9 cellular contexts compared by ENCODE assay signal in the genomic region with DNA sequence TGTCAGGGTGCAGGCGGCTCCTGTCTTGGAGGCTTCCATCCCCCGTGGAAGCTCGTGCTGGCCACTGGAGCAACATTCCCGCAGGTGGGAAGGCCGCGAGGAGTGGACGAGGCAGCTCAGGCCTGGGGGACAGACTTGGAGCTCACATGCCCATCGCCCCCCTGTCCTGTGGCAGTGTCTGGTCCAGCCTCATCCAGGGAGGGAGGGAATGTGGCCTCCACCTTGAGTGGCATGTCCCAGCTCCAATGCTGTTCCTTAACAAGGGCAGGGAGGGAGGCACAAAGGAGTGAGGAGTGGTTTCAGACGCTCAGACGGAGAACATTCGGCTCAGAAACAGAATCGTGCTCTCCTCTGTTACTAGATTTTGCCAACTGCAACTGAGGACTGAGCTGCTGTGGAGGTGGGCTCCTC.
DNase-seq lines count a peak whose midpoint lies in the region; ATAC-seq, FAIRE-seq and TF ChIP-seq lines count a peak whose summit lies in the region.
"Had no signal": no experiment of that assay in that cellular context is flagged by ENCODE, and none has a peak within 500 bp of the region (broad histone marks: within the 10 kb centered on the region; RNA-seq: fewer than 3 reads in every experiment).

No MANE protein-coding gene starts in this region.

- H3K4me3 Mint-ChIP-seq in activated naive CD8-positive, alpha-beta T cell treated with anti-CD3 and anti-CD28 coated beads, Interleukin-2, amount 50 U/mL, for 24 hours: peak overlapping the region; percentile 77
- no peak overlapping the region for H3K4me3 Mint-ChIP-seq in progenitor cell of endocrine pancreas (ENCODE audit: low read depth)

- no peaks in the 10 kb centered on the region for H3K9me3 Mint-ChIP-seq in activated naive CD8-positive, alpha-beta T cell treated with anti-CD3 and anti-CD28 coated beads, Interleukin-2, amount 50 U/mL, for 24 hours
- H3K9me3 Mint-ChIP-seq in progenitor cell of endocrine pancreas (ENCODE audit: low read depth): no peaks in the 10 kb centered on the region

- no peak for TF ChIP-seq CTCF in D721Med (IDR thresholded peaks at IDR 0.05; ENCODE audit: insufficient read depth, missing control alignments)
- TF ChIP-seq CTCF in right atrium auricular region (IDR thresholded peaks at IDR 0.05): no peak
- no peak for TF ChIP-seq CTCF in progenitor cell of endocrine pancreas (IDR thresholded peaks at IDR 0.05; ENCODE audit: unreplicated experiment)

- H3K4me3 ChIP-seq in Jurkat, Clone E6-1 (ENCODE audit: low read length): peak overlapping the region; percentile 42
- H3K4me3 ChIP-seq in right atrium auricular region: peak overlapping the region in 1 of 2 donors; percentile 55

- H3K9me3 ChIP-seq in right atrium auricular region: no peaks in the 10 kb centered on the region

- peaks cover 8% of the 10 kb centered on the region for H3K36me3 Mint-ChIP-seq in activated naive CD8-positive, alpha-beta T cell treated with anti-CD3 and anti-CD28 coated beads, Interleukin-2, amount 50 U/mL, for 24 hours (ENCODE audit: low read depth)
- peaks cover 14% of the 10 kb centered on the region for H3K36me3 Mint-ChIP-seq in progenitor cell of endocrine pancreas (ENCODE audit: insufficient read depth)

- no peak for FAIRE-seq in D721Med (lab: Jason Lieb, UNC)
- FAIRE-seq: TTC549 had no signal

- no peaks in the 10 kb centered on the region for H3K36me3 ChIP-seq in right atrium auricular region

- peak overlapping the region; percentile 94 for H3K27ac Mint-ChIP-seq in activated naive CD8-positive, alpha-beta T cell treated with anti-CD3 and anti-CD28 coated beads, Interleukin-2, amount 50 U/mL, for 24 hours
- peak overlapping the region; percentile 96 for H3K27ac Mint-ChIP-seq in progenitor cell of endocrine pancreas

- H3K27me3 ChIP-seq in right atrium auricular region: no peaks in the 10 kb centered on the region

- H3K4me1 Mint-ChIP-seq in activated naive CD8-positive, alpha-beta T cell treated with anti-CD3 and anti-CD28 coated beads, Interleukin-2, amount 50 U/mL, for 24 hours: peaks cover 46% of the 10 kb centered on the region
- peaks cover 11% of the 10 kb centered on the region for H3K4me1 Mint-ChIP-seq in progenitor cell of endocrine pancreas (ENCODE audit: low read depth)

- H3K4me1 ChIP-seq in right atrium auricular region: peaks cover 0 to 23% of the 10 kb centered on the region in 2 donors

- DNase-seq in D721Med (ENCODE audit: insufficient read length, low spot score): peak; percentile 64
- DNase-seq in Jurkat, Clone E6-1 (ENCODE audit: low read depth, low spot score): no peak
- no peak for DNase-seq in activated naive CD8-positive, alpha-beta T cell treated with anti-CD3 and anti-CD28 coated beads, Interleukin-2, amount 50 U/mL, for 24 hours
- no peak for DNase-seq in right atrium auricular region (ENCODE audit: low spot score)
- DNase-seq in progenitor cell of endocrine pancreas (ENCODE audit: low spot score, unreplicated experiment): no peak
- DNase-seq in NOMO-1 treated with DMSO at 0.1 percent for 48 hours (lab: John Stamatoyannopoulos, UW; ENCODE audit: unreplicated experiment): no peak

- H3K27me3 Mint-ChIP-seq in activated naive CD8-positive, alpha-beta T cell treated with anti-CD3 and anti-CD28 coated beads, Interleukin-2, amount 50 U/mL, for 24 hours: no peaks in the 10 kb centered on the region
- peaks cover 2% of the 10 kb centered on the region for H3K27me3 Mint-ChIP-seq in progenitor cell of endocrine pancreas

- peak overlapping the region; percentile 56 to 82 for H3K27ac ChIP-seq in right atrium auricular region

- no peak for ATAC-seq in activated naive CD8-positive, alpha-beta T cell treated with anti-CD3 and anti-CD28 coated beads, Interleukin-2, amount 50 U/mL, for 24 hours
- no peak for ATAC-seq in HG02759 (IDR thresholded peaks at IDR 0.05; ENCODE audit: unreplicated experiment)
- ATAC-seq in HG02870 (IDR thresholded peaks at IDR 0.05; ENCODE audit: unreplicated experiment): no peak
